ENCODE assay signal across 8 cellular contexts in genomic region chr11:88175004-88175706, GRCh38. TPM values are rescaled to one million over a fixed set of nuclear protein-coding genes. Genes with fewer than 3 reads are reported as not detected.
A peak's percentile ranks its signal among the peaks of the same experiment; 100 is the strongest.
DNase-seq lines count a peak whose midpoint lies in the region; ATAC-seq and TF ChIP-seq lines count a peak whose summit lies in the region.

TSS of gene RAB38 (minus strand) at chr11:88175443. CDS start at chr11:88175384, 59 bp downstream.

- peak within 1 kb of the TSS; percentile 85 for H3K4me3 Mint-ChIP-seq in MCF 10A (ENCODE audit: unreplicated experiment)

- no peaks in the 10 kb centered on the region for H3K9me2 ChIP-seq in PC-9 (ENCODE audit: insufficient read depth)

- H3K4me3 ChIP-seq in PC-9, result peak within 1 kb of the TSS; percentile 60

- H3K9me3 ChIP-seq in PC-9 (ENCODE audit: insufficient read depth, low read depth), result no peaks in the 10 kb centered on the region

- no peaks in the 10 kb centered on the region for H3K79me2 ChIP-seq in PC-9 (ENCODE audit: low read depth)

- intact Hi-C loops in PC-9 (cut with micrococcal nuclease; ENCODE audit: unreplicated experiment), result loop anchor here (5.0 kb wide), 1 partner anchor 367 kb away; no protein-coding TSS in a partner anchor
- intact Hi-C loops in MCF 10A (cut with micrococcal nuclease), result loop anchor here (5.0 to 10.0 kb wide), 4 partner anchors 107 to 710 kb away; partner anchors contain the start of gene CTSC

- H3K36me3 ChIP-seq in PC-9 (ENCODE audit: low read depth), result no peaks in the 10 kb centered on the region; the same call in 1 of the 2 replicates

- peak within 1 kb of the TSS; percentile 91 for H3K27ac Mint-ChIP-seq in MCF 10A (ENCODE audit: low read depth, unreplicated experiment)

- no peaks in the 10 kb centered on the region for H3K9me3 Mint-ChIP-seq in MCF 10A (ENCODE audit: unreplicated experiment)

- peak within 1 kb of the TSS; percentile 81 for H3K4me2 ChIP-seq in PC-9

- peaks cover 40% of the 10 kb centered on the region for H3K4me1 Mint-ChIP-seq in MCF 10A (ENCODE audit: insufficient read depth, unreplicated experiment)

- DNase-seq in NCI-H146 (lab: John Stamatoyannopoulos, UW) (peak; percentile 1), NCI-H146 treated with DMSO at 0.1 percent for 48 hours (lab: John Stamatoyannopoulos, UW; ENCODE audit: unreplicated experiment) (no peak), PC-9 (peak; percentile 70 to 72), MCF 10A (ENCODE audit: unreplicated experiment) (peak; percentile 87), kidney tubule cell (ENCODE audit: low spot score) (peak; percentile 77), HuH-7.5 (ENCODE audit: low spot score) (no peak)
- peak; percentile 7 to 25 for DNase-seq in stimulated activated CD4-positive, alpha-beta T cell treated with anti-CD3 and anti-CD28 coated beads, Interleukin-4, amount 100 ng/mL, for 4 hours

- ATAC-seq in HG02588 (IDR thresholded peaks at IDR 0.05; ENCODE audit: unreplicated experiment), result peak; percentile 18

- H3K36me3 Mint-ChIP-seq in MCF 10A (ENCODE audit: insufficient read depth, unreplicated experiment), result no peaks in the 10 kb centered on the region

- no peaks in the 10 kb centered on the region for H3K27me3 ChIP-seq in PC-9 (ENCODE audit: insufficient read depth, low read depth)

- TF ChIP-seq CTCF in PC-9 (conservative IDR thresholded peaks at IDR 0.05), result no peak
- no peak for TF ChIP-seq CTCF in MCF 10A (IDR thresholded peaks at IDR 0.05; ENCODE audit: unreplicated experiment)

- H3K4me1 ChIP-seq in PC-9 (replicated peaks; ENCODE audit: insufficient read depth), result peaks cover 42% of the 10 kb centered on the region

- no peaks in the 10 kb centered on the region for H4K20me1 ChIP-seq in PC-9 (ENCODE audit: insufficient read depth)

- CTCF ChIA-PET in PC-9 (lab: Charles Lee) (no interaction called here), MCF 10A (lab: Yijun Ruan, JAX) (interaction anchor here (0.7 to 1.5 kb wide), 6 partner anchors 11 to 741 kb away, joined by 3 to 5 read pairs (median 3); no protein-coding TSS in a partner anchor)

- peak within 1 kb of the TSS; percentile 96 for H2AFZ ChIP-seq in PC-9

- peak within 1 kb of the TSS; percentile 15 for H3K27ac ChIP-seq in PC-9

- BruUV-seq in PC-9 (replicated peaks; lab: Mats Ljungman, UMichigan), result no TSS peak
- no TSS peak for BruUV-seq in MCF 10A (replicated peaks; lab: Mats Ljungman, UMichigan)

- POLR2A ChIA-PET in PC-9 (lab: Charles Lee; ENCODE audit: unreplicated experiment), result no interaction called here
- POLR2A ChIA-PET in MCF 10A (lab: Yijun Ruan, JAX), result interaction anchor here (0.6 to 6.3 kb wide), 24 partner anchors 9 to 380 kb away, joined by 3 to 50 read pairs (median 4); partner anchors contain the start of gene CTSC

- H3K27me3 Mint-ChIP-seq in MCF 10A (ENCODE audit: insufficient read depth, unreplicated experiment), result no peaks in the 10 kb centered on the region

- H3F3A ChIP-seq in PC-9 (ENCODE audit: insufficient read depth, low read depth), result peaks cover 10% of the 10 kb centered on the region

RNA-seq across cellular contexts. Expression of gene RAB38, which starts in this region (rescaled TPM):
- total RNA-seq in PC-9 (2021), result 12.7 and 14.2 TPM in 2 replicates
- 77.7 and 80.9 TPM in 2 replicates for total RNA-seq in MCF 10A (2022)

Comparison
In these comparisons a context has a peak if more than half of its experiments do, and no peak if none do; other contexts are left out.
1. DNase-seq: peak in NCI-H146 (single experiment), PC-9 (2 of 2), MCF 10A (single experiment), kidney tubule cell (single experiment) and stimulated activated CD4-positive, alpha-beta T cell treated with anti-CD3 and anti-CD28 coated beads, Interleukin-4, amount 100 ng/mL, for 4 hours (2 of 2); none in NCI-H146 treated with DMSO at 0.1 percent for 48 hours (single experiment) and HuH-7.5 (single experiment).